Comparison of ENCODE assay signal across 15 cellular contexts in genomic region chr2:134458454-134458853, GRCh38.
DNase-seq lines count a peak whose midpoint lies in the region; ATAC-seq, FAIRE-seq and TF ChIP-seq lines count a peak whose summit lies in the region.
"Had no signal": no experiment of that assay in that cellular context is flagged by ENCODE, and none has a peak within 500 bp of the region (broad histone marks: within the 10 kb centered on the region; RNA-seq: fewer than 3 reads in every experiment).

No MANE protein-coding gene starts in this region.

- intact Hi-C loops in HepG2 (cut with micrococcal nuclease; ENCODE audit: unreplicated experiment) (loop anchor here (2.0 kb wide), 1 partner anchor 340 kb away; no protein-coding TSS in a partner anchor), right lobe of liver (cut with DNase I) (no loop called here), mucosa of descending colon (cut with DNase I, micrococcal nuclease) (loop anchor here in 1 of 2 donors (10.0 kb wide), 1 partner anchor 436 kb away; no protein-coding TSS in a partner anchor)

- H3K36me3 ChIP-seq in HepG2 (replicated peaks in 1 of 2; ENCODE audit: control insufficient read depth in 1 of 2, insufficient read depth in 2 of 2, low read length in 2 of 2) (peaks cover 3 to 5% of the 10 kb centered on the region in 2 experiments; a peak in 4 of 5 replicates), right lobe of liver (no peaks in the 10 kb centered on the region), endodermal cell (ENCODE audit: control insufficient read depth, insufficient read depth, low read length) (peaks cover 6% of the 10 kb centered on the region), mucosa of descending colon (ENCODE audit: low read depth) (no peaks in the 10 kb centered on the region)

- H3K27me3 Mint-ChIP-seq in endodermal cell (ENCODE audit: insufficient read depth) (no peaks in the 10 kb centered on the region), H9 (ENCODE audit: low read depth) (peaks cover 4% of the 10 kb centered on the region)
- no peaks in the 10 kb centered on the region for H3K27me3 Mint-ChIP-seq in stimulated activated naive CD8-positive, alpha-beta T cell treated with anti-CD3 and anti-CD28 coated beads, Interleukin-15, amount 100 ng/mL, for 72 hours
- H3K27me3 Mint-ChIP-seq: CD4-positive, alpha-beta memory T cell had no signal

- H4K20me1 ChIP-seq in HepG2 (ENCODE audit: insufficient read depth, low read length): no peaks in the 10 kb centered on the region
- no peaks in the 10 kb centered on the region for H4K20me1 ChIP-seq in H9 (ENCODE audit: control insufficient read depth, insufficient read depth, insufficient read length)

- ATAC-seq in HepG2 (no peak), right lobe of liver (no peak), mucosa of descending colon (peak; percentile 13)
- ATAC-seq in stimulated activated naive CD8-positive, alpha-beta T cell treated with anti-CD3 and anti-CD28 coated beads, Interleukin-15, amount 100 ng/mL, for 72 hours: no peak
- ATAC-seq: GM12878, GM23338 had no signal

- TF ChIP-seq EP300 in HepG2 (IDR thresholded peaks at IDR 0.05; ENCODE audit: low read depth in 2 of 2, low read length in 2 of 2) (no peak), HepG2 (CRISPR knock-in tag; IDR thresholded peaks at IDR 0.05; ENCODE audit: borderline replicate concordance) (no peak)

- H3K18ac ChIP-seq in H9 (ENCODE audit: insufficient read length, low read depth, low read length): no peak overlapping the region

- no peak overlapping the region for H3K4ac ChIP-seq in H9 (ENCODE audit: low read depth, low read length)

- TF ChIP-seq POLR2A in HepG2 (IDR thresholded peaks at IDR 0.05; ENCODE audit: insufficient read depth in 1 of 2, low read depth in 2 of 2, low read length in 2 of 2) (no peak), right lobe of liver (IDR thresholded peaks at IDR 0.05) (no peak)

- no peak overlapping the region for H3T11ph ChIP-seq in H9 (ENCODE audit: low read length)

- H4K8ac ChIP-seq in H9 (replicated peaks; ENCODE audit: insufficient read length, low read depth, low read length): no peak overlapping the region

- peaks cover 52% of the 10 kb centered on the region for H3K4me1 ChIP-seq in HepG2 (ENCODE audit: insufficient read depth, low read length)
- H3K4me1 ChIP-seq in right lobe of liver: peaks cover 0 to 13% (median 4%) of the 10 kb centered on the region in 4 donors
- H3K4me1 ChIP-seq in endodermal cell (ENCODE audit: control insufficient read depth, insufficient read depth, low read length): peaks cover 3% of the 10 kb centered on the region
- no peaks in the 10 kb centered on the region for H3K4me1 ChIP-seq in mucosa of descending colon (ENCODE audit: low read depth)
- H3K4me1 ChIP-seq in H9 (ENCODE audit: insufficient read depth, low read length): no peaks in the 10 kb centered on the region

- H3K79me2 ChIP-seq in HepG2 (ENCODE audit: insufficient read depth, low read length): no peaks in the 10 kb centered on the region
- H3K79me2 ChIP-seq in H9 (ENCODE audit: insufficient read depth, low read length): no peaks in the 10 kb centered on the region

- no peak overlapping the region for H4K91ac ChIP-seq in H9 (ENCODE audit: insufficient read length, low read depth, low read length)

- no peak overlapping the region for H2AK5ac ChIP-seq in H9 (ENCODE audit: insufficient read length, low read length)

- BruUV-seq in HepG2 (replicated peaks; lab: Mats Ljungman, UMichigan): no TSS peak

- no peak overlapping the region for H2BK5ac ChIP-seq in H9 (ENCODE audit: insufficient read length, low read length)

- H4K5ac ChIP-seq in H9 (ENCODE audit: insufficient read length, low read depth, low read length): no peak overlapping the region

- H2BK20ac ChIP-seq in H9 (ENCODE audit: low read depth, low read length, poor library complexity, severe bottlenecking): no peak overlapping the region

- H2BK120ac ChIP-seq in H9 (ENCODE audit: low read depth, low read length, poor library complexity, severe bottlenecking): no peak overlapping the region

- H2AFZ ChIP-seq in HepG2 (ENCODE audit: low read length) (no peak overlapping the region), H9 (ENCODE audit: low read length) (no peak overlapping the region)
- H2AFZ ChIP-seq: GM23338 had no signal

- H3K56ac ChIP-seq in H9 (ENCODE audit: insufficient read length, low read depth, low read length): no peak overlapping the region

- H3K4me3 ChIP-seq in HepG2 (replicated peaks in 1 of 3; ENCODE audit: insufficient read depth in 1 of 3, low read depth in 2 of 3, low read length in 3 of 3) (no peak overlapping the region), right lobe of liver (no peak overlapping the region), endodermal cell (ENCODE audit: low read length) (no peak overlapping the region), mucosa of descending colon (no peak overlapping the region)
- H3K4me3 ChIP-seq: GM12878, GM23338 had no signal

- H3K4me1 Mint-ChIP-seq in endodermal cell (peaks cover 2% of the 10 kb centered on the region), H9 (peaks cover 2 to 6% of the 10 kb centered on the region in 2 experiments; a peak in 3 of 4 replicates)
- peaks cover 5% of the 10 kb centered on the region for H3K4me1 Mint-ChIP-seq in stimulated activated naive CD8-positive, alpha-beta T cell treated with anti-CD3 and anti-CD28 coated beads, Interleukin-15, amount 100 ng/mL, for 72 hours
- H3K4me1 Mint-ChIP-seq: CD4-positive, alpha-beta memory T cell had no signal

- H3K9me3 ChIP-seq in HepG2 (ENCODE audit: low read length): no peaks in the 10 kb centered on the region
- H3K9me3 ChIP-seq in right lobe of liver: no peaks in the 10 kb centered on the region
- H3K9me3 ChIP-seq in endodermal cell (ENCODE audit: control insufficient read depth, low read length): no peaks in the 10 kb centered on the region
- H3K9me3 ChIP-seq in mucosa of descending colon: no peaks in the 10 kb centered on the region
- H3K9me3 ChIP-seq in H9 (ENCODE audit: control insufficient read depth, low read depth, low read length): no peaks in the 10 kb centered on the region

- no peak overlapping the region for H3K23ac ChIP-seq in H9 (ENCODE audit: insufficient read length, low read depth, low read length)

- WGBS in HepG2 (ENCODE audit: low lambda C conversion rate): 98% methylated on average over 8 of the region's 8 CpGs
- WGBS in right lobe of liver (ENCODE audit: insufficient coverage, low coverage, low lambda C conversion rate, missing lambda C conversion rate): 98% methylated on average over 5 of the region's 8 CpGs
- WGBS in endodermal cell (ENCODE audit: insufficient coverage in 1 of 2, insufficient read length in 1 of 2), 2 experiments: 90 to 91% methylated on average over 2 to 8 of the region's 8 CpGs
- no CpG with 5 or more reads among the region's 8 CpGs for WGBS in H9 (ENCODE audit: extremely low coverage, insufficient read length, low lambda C conversion rate)

- no peak overlapping the region for H3K14ac ChIP-seq in H9 (ENCODE audit: insufficient read depth, low read length)

- H3K9me3 Mint-ChIP-seq in endodermal cell: no peaks in the 10 kb centered on the region
- no peaks in the 10 kb centered on the region for H3K9me3 Mint-ChIP-seq in stimulated activated naive CD8-positive, alpha-beta T cell treated with anti-CD3 and anti-CD28 coated beads, Interleukin-15, amount 100 ng/mL, for 72 hours
- no peaks in the 10 kb centered on the region for H3K9me3 Mint-ChIP-seq in H9
- H3K9me3 Mint-ChIP-seq: GM23338 had no signal

- TF ChIP-seq CTCF in HepG2 (CRISPR knock-in tag; IDR thresholded peaks at IDR 0.05): no peak
- TF ChIP-seq CTCF in right lobe of liver (IDR thresholded peaks at IDR 0.05): no peak
- TF ChIP-seq CTCF in endodermal cell (conservative IDR thresholded peaks at IDR 0.05): no peak
- TF ChIP-seq CTCF in mucosa of descending colon (IDR thresholded peaks at IDR 0.05): no peak
- TF ChIP-seq CTCF in H9 (conservative IDR thresholded peaks at IDR 0.05): no peak

- no peak overlapping the region for H2BK15ac ChIP-seq in H9 (ENCODE audit: low read depth, low read length)

- DNase-seq in HepG2 (ENCODE audit: low spot score) (no peak), right lobe of liver (no peak), endodermal cell (peak; percentile 14), mucosa of descending colon (no peak), HT-29 (ENCODE audit: low spot score) (no peak), H9 (no peak)
- DNase-seq in stimulated activated naive CD8-positive, alpha-beta T cell treated with anti-CD3 and anti-CD28 coated beads, Interleukin-15, amount 100 ng/mL, for 72 hours: no peak
- DNase-seq: ACHN; C1 segment of cervical spinal cord; CD4-positive, alpha-beta memory T cell; DMS79; H7 had no signal

- H3K79me1 ChIP-seq in H9 (ENCODE audit: insufficient read depth, low read depth, low read length, poor library complexity, severe bottlenecking): no peaks in the 10 kb centered on the region

- H3K27ac ChIP-seq in HepG2 (ENCODE audit: extremely low read length, insufficient read depth, low read length) (peak overlapping the region; percentile 47), right lobe of liver (peak overlapping the region in 1 of 3 donors; percentile 82), endodermal cell (ENCODE audit: low read depth, low read length) (no peak overlapping the region), H9 (ENCODE audit: insufficient read length, low read depth, low read length) (no peak overlapping the region)

- no peak for TF ChIP-seq RAD21 in HepG2 (CRISPR knock-in tag; IDR thresholded peaks at IDR 0.05)

- no peak overlapping the region for H2BK12ac ChIP-seq in H9 (ENCODE audit: insufficient read length, low read depth, low read length)

- no peak overlapping the region for H3K4me2 ChIP-seq in HepG2 (ENCODE audit: low read depth, low read length)
- no peak overlapping the region for H3K4me2 ChIP-seq in H9 (ENCODE audit: insufficient read depth, insufficient read length, low read length)
- H3K4me2 ChIP-seq: GM23338 had no signal

- FAIRE-seq in HepG2 (lab: Jason Lieb, UNC): no peak
- FAIRE-seq: GM12878, GM18507 had no signal

- POLR2A ChIA-PET in HepG2 (lab: Yijun Ruan, JAX): no interaction called here

- in situ Hi-C loops in HepG2 (cut with HindIII; ENCODE audit: extremely low pct_ligation_motif_present, low pct_unique_long_range_greater_than_20kb): loop anchor here (10.0 kb wide), 2 partner anchors 334 to 574 kb away; no protein-coding TSS in a partner anchor

- H3K36me3 Mint-ChIP-seq in endodermal cell (ENCODE audit: low read depth) (no peaks in the 10 kb centered on the region), H9 (ENCODE audit: insufficient read depth in 1 of 3, low read depth in 3 of 3) (no peaks in the 10 kb centered on the region)

- H3K27me3 ChIP-seq in HepG2 (ENCODE audit: control insufficient read depth in 1 of 2, insufficient read depth in 2 of 2, low read length in 2 of 2): peaks cover 0 to 3% of the 10 kb centered on the region in 2 experiments; a peak in 3 of 5 replicates
- H3K27me3 ChIP-seq in right lobe of liver: no peaks in the 10 kb centered on the region
- no peaks in the 10 kb centered on the region for H3K27me3 ChIP-seq in endodermal cell (ENCODE audit: control insufficient read depth, insufficient read depth, low read length, poor library complexity, severe bottlenecking)
- H3K27me3 ChIP-seq in H9 (ENCODE audit: insufficient read depth, low read length): no peaks in the 10 kb centered on the region

- H3K23me2 ChIP-seq in H9 (ENCODE audit: insufficient read length, low read depth, low read length, poor library complexity, severe bottlenecking): no peaks in the 10 kb centered on the region

- H3K4me3 Mint-ChIP-seq in endodermal cell (no peak overlapping the region), H9 (no peak overlapping the region)
- no peak overlapping the region for H3K4me3 Mint-ChIP-seq in stimulated activated naive CD8-positive, alpha-beta T cell treated with anti-CD3 and anti-CD28 coated beads, Interleukin-15, amount 100 ng/mL, for 72 hours
- H3K4me3 Mint-ChIP-seq: CD4-positive, alpha-beta memory T cell; GM23338 had no signal

- CTCF ChIA-PET in HepG2 (lab: Yijun Ruan, JAX; ENCODE audit: low intra/inter-chr PET ratio, low total read pairs): no interaction called here

- no peak overlapping the region for H3K27ac Mint-ChIP-seq in endodermal cell
- no peak overlapping the region for H3K27ac Mint-ChIP-seq in stimulated activated naive CD8-positive, alpha-beta T cell treated with anti-CD3 and anti-CD28 coated beads, Interleukin-15, amount 100 ng/mL, for 72 hours
- peak overlapping the region in 1 of 3 experiments; percentile 59; a peak in 1 of 7 replicates for H3K27ac Mint-ChIP-seq in H9
- H3K27ac Mint-ChIP-seq: GM23338 had no signal

- no peak overlapping the region for H3K9ac ChIP-seq in HepG2 (ENCODE audit: insufficient read depth, low read depth, low read length)
- H3K9ac ChIP-seq in endodermal cell (ENCODE audit: extremely low read depth, low read length, poor library complexity, severe bottlenecking): no peak overlapping the region
- no peak overlapping the region for H3K9ac ChIP-seq in H9 (ENCODE audit: extremely low read depth, insufficient read length, low read length)
